ENCODE assay signal across 9 cellular contexts in the genomic region with DNA sequence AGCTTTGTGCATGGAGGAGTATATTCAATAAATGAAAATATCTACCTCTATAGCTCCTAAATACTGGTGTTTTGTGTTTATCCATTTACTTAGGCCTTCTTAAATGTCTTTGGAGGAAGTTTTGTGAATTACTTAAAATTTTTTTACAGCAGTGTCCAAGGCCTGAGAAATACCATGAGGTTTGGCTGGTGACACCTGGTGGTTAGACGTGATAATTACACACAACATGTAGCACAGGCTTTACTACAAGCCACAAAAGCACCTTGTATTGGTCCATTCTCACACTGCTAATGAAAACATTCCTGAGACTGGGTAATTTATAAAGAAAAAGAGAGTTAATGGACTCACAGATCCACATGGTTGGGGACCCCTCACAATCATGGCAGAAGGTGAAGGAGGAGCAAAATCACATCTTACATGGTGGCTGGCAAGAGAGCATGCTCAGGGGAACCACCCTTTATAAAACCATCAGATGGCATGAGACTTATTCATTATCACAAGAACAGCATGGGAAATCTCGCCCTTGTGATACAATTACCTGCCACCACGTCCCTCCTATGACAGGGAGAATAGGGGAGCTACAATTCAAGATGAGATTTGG. TPM values are rescaled to one million over a fixed set of nuclear protein-coding genes. Genes with fewer than 3 reads are reported as not detected.
A peak's percentile ranks its signal among the peaks of the same experiment; 100 is the strongest.
DNase-seq lines count a peak whose midpoint lies in the region; ATAC-seq and TF ChIP-seq lines count a peak whose summit lies in the region.
"Had no signal": no experiment of that assay in that cellular context is flagged by ENCODE, and none has a peak within 500 bp of the region (broad histone marks: within the 10 kb centered on the region; RNA-seq: fewer than 3 reads in every experiment).

No MANE protein-coding gene starts in this region.

- DNase-seq in CD4-positive, alpha-beta T cell = peak in 4 of 10 experiments; percentile 5 to 19 (median 10)
- DNase-seq in NCI-H1930 (lab: John Stamatoyannopoulos, UW) (peak; percentile 20 to 51), posterior vena cava (ENCODE audit: low spot score) (no peak)
- DNase-seq in activated CD4-positive, alpha-beta T cell treated with anti-CD3 and anti-CD28 coated beads for 4 hours = peak; percentile 12 to 42
- DNase-seq in naive thymus-derived CD8-positive, alpha-beta T cell = peak in 7 of 10 donors; percentile 10 to 60 (median 28)

- peak; percentile 76 for TF ChIP-seq CTCF in CD4-positive, alpha-beta T cell (IDR thresholded peaks at IDR 0.05)

- POLR2A ChIA-PET in CD4-positive, alpha-beta T cell (lab: Charles Lee) = no interaction called here
- POLR2A ChIA-PET in naive thymus-derived CD8-positive, alpha-beta T cell (lab: Charles Lee) = interaction anchor here (0.9 kb wide), 1 partner anchor 116 kb away, joined by 4 read pairs; a partner anchor contains a TSS

- H3K9me3 Mint-ChIP-seq in CD4-positive, alpha-beta T cell = no peaks in the 10 kb centered on the region
- no peaks in the 10 kb centered on the region for H3K9me3 Mint-ChIP-seq in naive thymus-derived CD8-positive, alpha-beta T cell

- no peak overlapping the region for H3K27ac ChIP-seq in CD4-positive, alpha-beta T cell (ENCODE audit: low read depth, low read length)

- CTCF ChIA-PET in CD4-positive, alpha-beta T cell (lab: Charles Lee) = interaction anchor here (0.8 to 1.9 kb wide), 2 partner anchors 11 to 183 kb away, joined by 3 to 6 read pairs; no protein-coding TSS in a partner anchor

- H3K27me3 Mint-ChIP-seq in CD4-positive, alpha-beta T cell = peaks cover 4% of the 10 kb centered on the region
- H3K27me3 Mint-ChIP-seq in naive thymus-derived CD8-positive, alpha-beta T cell = peaks cover 0 to 9% (median 3%) of the 10 kb centered on the region in 5 donors

- H3K36me3 Mint-ChIP-seq in CD4-positive, alpha-beta T cell (ENCODE audit: low read depth) = no peaks in the 10 kb centered on the region
- H3K36me3 Mint-ChIP-seq in naive thymus-derived CD8-positive, alpha-beta T cell = no peaks in the 10 kb centered on the region

- H3K4me1 Mint-ChIP-seq in CD4-positive, alpha-beta T cell (ENCODE audit: low read depth) = no peaks in the 10 kb centered on the region
- no peaks in the 10 kb centered on the region for H3K4me1 Mint-ChIP-seq in naive thymus-derived CD8-positive, alpha-beta T cell

- H3K27ac Mint-ChIP-seq in CD4-positive, alpha-beta T cell = no peak overlapping the region
- no peak overlapping the region for H3K27ac Mint-ChIP-seq in naive thymus-derived CD8-positive, alpha-beta T cell

- no peak overlapping the region for H3K4me3 Mint-ChIP-seq in CD4-positive, alpha-beta T cell
- no peak overlapping the region for H3K4me3 Mint-ChIP-seq in naive thymus-derived CD8-positive, alpha-beta T cell

- intact Hi-C loops in CD4-positive, alpha-beta T cell (cut with DNase I, micrococcal nuclease) = loop anchor here (1.0 to 5.0 kb wide), 6 partner anchors 68 to 371 kb away; no protein-coding TSS in a partner anchor
- intact Hi-C loops in posterior vena cava (cut with DNase I) = loop anchor here in 1 of 2 donors (10.0 kb wide), 1 partner anchor 191 kb away; no protein-coding TSS in a partner anchor

- ATAC-seq in CD4-positive, alpha-beta T cell (ENCODE audit: poor library complexity) = peak; percentile 78
- ATAC-seq in GM18858 (IDR thresholded peaks at IDR 0.05; ENCODE audit: unreplicated experiment) (peak; percentile 93), HG02981 (IDR thresholded peaks at IDR 0.05; ENCODE audit: unreplicated experiment) (peak; percentile 89), esophagus mucosa (peak; percentile 87)
- ATAC-seq in naive thymus-derived CD8-positive, alpha-beta T cell = peak; percentile 56 to 68

- H3K9me3 ChIP-seq in CD4-positive, alpha-beta T cell (ENCODE audit: control insufficient read depth, low read length) = no peaks in the 10 kb centered on the region

- no peaks in the 10 kb centered on the region for H3K27me3 ChIP-seq in CD4-positive, alpha-beta T cell (ENCODE audit: control insufficient read depth, insufficient read depth, low read length)

RNA-seq across cellular contexts. Expression of a gene that starts 20.6 kb away (rescaled TPM):
- total RNA-seq in CD4-positive, alpha-beta T cell = under 1 TPM in 1 of 2 experiments, not detected in 1; 0.14 TPM
- total RNA-seq in esophagus mucosa = not detected
- not detected for total RNA-seq in naive thymus-derived CD8-positive, alpha-beta T cell
- not detected for polyA plus RNA-seq in naive thymus-derived CD8-positive, alpha-beta T cell
- not detected for total RNA-seq in posterior vena cava

RNA-seq across cellular contexts. Expression of a gene that starts 59.4 kb away (rescaled TPM):
- total RNA-seq in CD4-positive, alpha-beta T cell = not detected
- not detected for total RNA-seq in esophagus mucosa
- not detected for total RNA-seq in naive thymus-derived CD8-positive, alpha-beta T cell
- not detected for polyA plus RNA-seq in naive thymus-derived CD8-positive, alpha-beta T cell
- not detected for total RNA-seq in posterior vena cava
- total RNA-seq: subcutaneous adipose tissue had no signal
